ENCODE assay signal across 1 cellular context in genomic region chr6:150898390-150899170, GRCh38.
A peak's percentile ranks its signal among the peaks of the same experiment; 100 is the strongest.
TF ChIP-seq lines count a peak whose summit lies in the region.

No MANE protein-coding gene starts in this region.

TF ChIP-seq in K562, 482 proteins besides CTCF, POLR2A, EP300 and RAD21 (continued from another document):
- peak; percentile 52; the same call in 1 of the 2 replicates for TF ChIP-seq ATF3 (IDR thresholded peaks at IDR 0.05)
- no peak for TF ChIP-seq ATF3 (CRISPR knock-in tag; conservative IDR thresholded peaks at IDR 0.05)
- TF ChIP-seq MIER1 (IDR thresholded peaks at IDR 0.05; ENCODE audit: low read depth): no peak
- TF ChIP-seq ATF6 (CRISPR knock-in tag; IDR thresholded peaks at IDR 0.05): no peak
- no peak for TF ChIP-seq ZNF57 (CRISPR knock-in tag; IDR thresholded peaks at IDR 0.05)
- no peak for TF ChIP-seq ZNF124 (CRISPR knock-in tag; IDR thresholded peaks at IDR 0.05)
- TF ChIP-seq ZNF584 (CRISPR knock-in tag; IDR thresholded peaks at IDR 0.05; ENCODE audit: low read depth): no peak
- TF ChIP-seq SIX5 (IDR thresholded peaks at IDR 0.05; ENCODE audit: borderline replicate concordance in 1 of 2, insufficient read depth in 1 of 2, low read depth in 1 of 2, low read length in 2 of 2): no peak
- no peak for TF ChIP-seq SNAPC5 (CRISPR knock-in tag; IDR thresholded peaks at IDR 0.05)
- no peak for TF ChIP-seq PBX2 (CRISPR knock-in tag; IDR thresholded peaks at IDR 0.05; ENCODE audit: low read depth)
- TF ChIP-seq PBX2 (tag; conservative IDR thresholded peaks at IDR 0.05; ENCODE audit: low read depth): 0 out of 2 replicates have a peak, but pooled peaks have one; percentile 14
- TF ChIP-seq NONO (IDR thresholded peaks at IDR 0.05; ENCODE audit: low read depth in 2 of 2, low read length in 1 of 2): no peak
- TF ChIP-seq FOXA3 (CRISPR knock-in tag; conservative IDR thresholded peaks at IDR 0.05 in 1 of 2, IDR thresholded peaks at IDR 0.05 in 1 of 2): no peak
- TF ChIP-seq ILK (tag; IDR thresholded peaks at IDR 0.05; ENCODE audit: borderline replicate concordance, low read depth): no peak
- TF ChIP-seq SLC30A9 (CRISPR knock-in tag; IDR thresholded peaks at IDR 0.05): no peak
